ENCODE assay signal across 12 cellular contexts in genomic region chr7:27100601-27101187, GRCh38. TPM values are rescaled to one million over a fixed set of nuclear protein-coding genes. Genes with fewer than 3 reads are reported as not detected.
DNase-seq lines count a peak whose midpoint lies in the region; FAIRE-seq and TF ChIP-seq lines count a peak whose summit lies in the region.
"Had no signal": no experiment of that assay in that cellular context is flagged by ENCODE, and none has a peak within 500 bp of the region (broad histone marks: within the 10 kb centered on the region; RNA-seq: fewer than 3 reads in every experiment).

No MANE protein-coding gene starts in this region.

- H3K4me2 ChIP-seq in mammary epithelial cell (ENCODE audit: insufficient read depth, low read depth, low read length), result peak overlapping the region; percentile 87
- H3K4me2 ChIP-seq in smooth muscle cell, result peak overlapping the region; percentile 49

- DNase-seq in mammary epithelial cell (no peak), kidney (no peak), smooth muscle cell (lab: John Stamatoyannopoulos, UW; ENCODE audit: unreplicated experiment) (no peak), midbrain (lab: John Stamatoyannopoulos, UW) (no peak), NCI-H345 treated with DMSO at 0.1 percent for 48 hours (lab: John Stamatoyannopoulos, UW; ENCODE audit: unreplicated experiment) (no peak)
- DNase-seq in activated CD4-positive, alpha-beta T cell treated with anti-CD3 and anti-CD28 coated beads, Interleukin-2, amount 50 U/mL, for 1 hour, result no peak
- no peak for DNase-seq in activated CD4-positive, alpha-beta T cell treated with anti-CD3 and anti-CD28 coated beads for 1 hour
- DNase-seq: activated naive CD8-positive, alpha-beta T cell treated with anti-CD3 and anti-CD28 coated beads, Interleukin-2, amount 10 ng/mL, durations not matched to agents 7 days and 5 days; erythroblast; NCI-H2029 had no signal

- dilution Hi-C loops in mammary epithelial cell (cut with HindIII; ENCODE audit: low sequenced_read_pairs), result no loop called here

- H3K9ac ChIP-seq in HUES6 (ENCODE audit: low read length) (peak overlapping the region; percentile 39), mammary epithelial cell (ENCODE audit: insufficient read depth, low read length) (peak overlapping the region; percentile 97), kidney (ENCODE audit: low read length in 2 of 2) (peak overlapping the region in 1 of 2 donors; percentile 46), smooth muscle cell (ENCODE audit: low read depth) (no peak overlapping the region)

- intact Hi-C loops in mammary epithelial cell (cut with micrococcal nuclease) (loop anchor here (1.0 kb wide), 1 partner anchor 13 kb away; no protein-coding TSS in a partner anchor), kidney (cut with DNase I) (no loop called here)

- no peak for FAIRE-seq in kidney (lab: Jason Lieb, UNC)

- H3K9me3 ChIP-seq in HUES6 (ENCODE audit: control insufficient read depth, insufficient read depth, low read depth, low read length) (no peaks in the 10 kb centered on the region), mammary epithelial cell (replicated peaks; ENCODE audit: insufficient read depth, low read length) (no peaks in the 10 kb centered on the region), kidney (ENCODE audit: control insufficient read depth in 1 of 2, low read length in 2 of 2) (no peaks in the 10 kb centered on the region), smooth muscle cell (replicated peaks; ENCODE audit: low read depth) (no peaks in the 10 kb centered on the region)

- H3K36me3 ChIP-seq in HUES6 (ENCODE audit: control insufficient read depth, insufficient read depth, low read length), result no peaks in the 10 kb centered on the region
- no peaks in the 10 kb centered on the region for H3K36me3 ChIP-seq in mammary epithelial cell (ENCODE audit: insufficient read depth, low read length)
- no peaks in the 10 kb centered on the region for H3K36me3 ChIP-seq in kidney (ENCODE audit: control insufficient read depth in 1 of 2, insufficient read depth in 2 of 2, low read length in 2 of 2)
- H3K36me3 ChIP-seq in smooth muscle cell (ENCODE audit: low read depth), result no peaks in the 10 kb centered on the region

- no TSS peak for BruUV-seq in mammary epithelial cell (replicated peaks; lab: Mats Ljungman, UMichigan)

- CTCF ChIA-PET in mammary epithelial cell (lab: Charles Lee; ENCODE audit: low non-redundant PET), result interaction anchor here (0.6 kb wide), 1 partner anchor 119 kb away, joined by 7 read pairs; no protein-coding TSS in a partner anchor

- H3K79me2 ChIP-seq in mammary epithelial cell (ENCODE audit: insufficient read depth, low read length), result peaks cover 91% of the 10 kb centered on the region
- H3K79me2 ChIP-seq in smooth muscle cell (ENCODE audit: low read depth), result no peaks in the 10 kb centered on the region

- 1% methylated on average over 7 of the region's 9 CpGs for WGBS in mammary epithelial cell (ENCODE audit: low coverage, missing lambda C conversion rate)
- WGBS in smooth muscle cell (ENCODE audit: low lambda C conversion rate), result 28% methylated on average over 9 of the region's 9 CpGs

- peaks cover 40% of the 10 kb centered on the region for H3K4me1 ChIP-seq in HUES6 (ENCODE audit: control insufficient read depth, insufficient read depth, low read length)
- H3K4me1 ChIP-seq in mammary epithelial cell (ENCODE audit: insufficient read depth, low read length), result peaks cover 46% of the 10 kb centered on the region
- H3K4me1 ChIP-seq in kidney (ENCODE audit: control insufficient read depth in 1 of 2, insufficient read depth in 1 of 2, low read depth in 1 of 2, low read length in 2 of 2), result peaks cover 7 to 19% of the 10 kb centered on the region in 2 donors
- peaks cover 11% of the 10 kb centered on the region for H3K4me1 ChIP-seq in smooth muscle cell (ENCODE audit: low read depth)

- peak overlapping the region; percentile 51 for H3K4me3 ChIP-seq in HUES6 (ENCODE audit: low read depth, low read length)
- H3K4me3 ChIP-seq in mammary epithelial cell (replicated peaks in 1 of 3; ENCODE audit: insufficient read depth in 1 of 3, low read depth in 2 of 3, low read length in 3 of 3), result peak overlapping the region; percentile 50 to 82 (median 57)
- peak overlapping the region; percentile 25 to 35 for H3K4me3 ChIP-seq in kidney (ENCODE audit: low read length in 2 of 2)
- H3K4me3 ChIP-seq in smooth muscle cell, result no peak overlapping the region

- H3K27ac ChIP-seq in HUES6 (ENCODE audit: low read depth, low read length) (no peak overlapping the region), mammary epithelial cell (ENCODE audit: insufficient read depth, low read depth, low read length) (peak overlapping the region; percentile 97), kidney (ENCODE audit: low read depth in 2 of 2, low read length in 2 of 2) (peak overlapping the region; percentile 73 to 78), smooth muscle cell (ENCODE audit: low read depth) (no peak overlapping the region)
- H3K27ac ChIP-seq: C4-2B had no signal

- in situ Hi-C loops in mammary epithelial cell (cut with MboI; ENCODE audit: low sequenced_read_pairs in 2 of 2), result loop anchor here in 1 of 2 donors (5.0 kb wide), 2 partner anchors 42 to 243 kb away; partner anchors contain the start of gene HOXA5

- H3F3A ChIP-seq in smooth muscle cell (ENCODE audit: low read depth), result no peaks in the 10 kb centered on the region

- H2AFZ ChIP-seq in mammary epithelial cell (ENCODE audit: low read depth, low read length) (peak overlapping the region; percentile 47), smooth muscle cell (ENCODE audit: low read depth) (no peak overlapping the region)

- H3K27me3 ChIP-seq in HUES6 (ENCODE audit: control insufficient read depth, insufficient read depth, low read length), result peaks cover 100% of the 10 kb centered on the region
- no peaks in the 10 kb centered on the region for H3K27me3 ChIP-seq in mammary epithelial cell (ENCODE audit: insufficient read depth, low read length)
- H3K27me3 ChIP-seq in smooth muscle cell (ENCODE audit: low read depth), result peaks cover 100% of the 10 kb centered on the region

- TF ChIP-seq CTCF in mammary epithelial cell (conservative IDR thresholded peaks at IDR 0.05 in 1 of 2, IDR thresholded peaks at IDR 0.05 in 1 of 2; ENCODE audit: extremely low read depth in 1 of 2, insufficient read depth in 1 of 2, low read depth in 1 of 2, low read length in 2 of 2) (no peak), kidney (IDR thresholded peaks at IDR 0.05; ENCODE audit: borderline replicate concordance, extremely low read depth, insufficient read depth) (no peak), smooth muscle cell (IDR thresholded peaks at IDR 0.05; ENCODE audit: borderline replicate concordance, insufficient read depth, poor library complexity, severe bottlenecking) (no peak)

- H4K20me1 ChIP-seq in mammary epithelial cell (ENCODE audit: insufficient read depth, low read length) (no peaks in the 10 kb centered on the region), smooth muscle cell (ENCODE audit: low read depth) (peaks cover 24% of the 10 kb centered on the region)

RNA-seq across cellular contexts. Expression of gene HOXA2, which starts 1.8 kb away (rescaled TPM):
- total RNA-seq in mammary epithelial cell (1 to 10 TPM in 1 of 2 donors, under 1 TPM in 1; 0.50 to 1.5 TPM), kidney (2.9 TPM), smooth muscle cell (not detected in 2 replicates)
- polyA plus RNA-seq in mammary epithelial cell (1.3 TPM), kidney (ENCODE audit: insufficient read depth, low read depth, low replicate concordance) (1.3 TPM), smooth muscle cell (not detected in 2 replicates)
- 1.3 TPM for polyA minus RNA-seq in mammary epithelial cell
- total RNA-seq: activated naive CD8-positive, alpha-beta T cell treated with anti-CD3 and anti-CD28 coated beads, Interleukin-2, amount 10 ng/mL, durations not matched to agents 7 days and 5 days had no signal

RNA-seq across cellular contexts. Expression of gene HOXA1, which starts 4.9 kb away (rescaled TPM):
- total RNA-seq in mammary epithelial cell (1 to 10 TPM; 2.5 to 9.4 TPM), kidney (2.4 TPM), smooth muscle cell (0.40 TPM in 1 of 2 replicates, not detected in the other)
- polyA plus RNA-seq in mammary epithelial cell (6.0 TPM), kidney (ENCODE audit: insufficient read depth, low read depth, low replicate concordance) (1.1 TPM), smooth muscle cell (not detected in 2 replicates)
- 14.9 TPM for polyA minus RNA-seq in mammary epithelial cell

RNA-seq across cellular contexts. Expression of gene HOXA4, which starts 29.9 kb away (rescaled TPM):
- total RNA-seq in mammary epithelial cell (1 to 10 TPM in 1 of 2 donors, not detected in 1; 1.5 TPM), kidney (11.2 TPM), smooth muscle cell (1.4 TPM in 1 of 2 replicates, not detected in the other)
- polyA plus RNA-seq in mammary epithelial cell (1.8 TPM), kidney (ENCODE audit: insufficient read depth, low read depth, low replicate concordance) (13.0 TPM), smooth muscle cell (0.22 TPM in 1 of 2 replicates, not detected in the other)
- polyA minus RNA-seq in mammary epithelial cell, result 9.3 TPM

RNA-seq across cellular contexts. Expression of gene HOXA5, which starts 42.8 kb away (rescaled TPM):
- total RNA-seq in mammary epithelial cell (10 to 100 TPM in 1 of 2 donors, 1 to 10 TPM in 1; 9.1 to 11.0 TPM), kidney (38.0 TPM), smooth muscle cell (0.67 and 2.1 TPM in 2 replicates)
- polyA plus RNA-seq in mammary epithelial cell (8.6 TPM), kidney (ENCODE audit: insufficient read depth, low read depth, low replicate concordance) (19.4 TPM), smooth muscle cell (0.11 and 0.98 TPM in 2 replicates)
- 4.3 TPM for polyA minus RNA-seq in mammary epithelial cell
- total RNA-seq: activated naive CD8-positive, alpha-beta T cell treated with anti-CD3 and anti-CD28 coated beads, Interleukin-2, amount 10 ng/mL, durations not matched to agents 7 days and 5 days had no signal

RNA-seq across cellular contexts. Expression of gene HOXA6, which starts 46.9 kb away (rescaled TPM):
- total RNA-seq in mammary epithelial cell, result 1 to 10 TPM; 3.1 to 4.7 TPM
- 0.71 TPM for polyA plus RNA-seq in mammary epithelial cell
- polyA minus RNA-seq in mammary epithelial cell, result 1.1 TPM
- 22.0 TPM for total RNA-seq in kidney
- 1.1 TPM for polyA plus RNA-seq in kidney (ENCODE audit: insufficient read depth, low read depth, low replicate concordance)
- 0.58 TPM in 1 of 2 replicates, not detected in the other for total RNA-seq in smooth muscle cell
- polyA plus RNA-seq in smooth muscle cell, result 0.56 TPM in 1 of 2 replicates, not detected in the other
- total RNA-seq: activated naive CD8-positive, alpha-beta T cell treated with anti-CD3 and anti-CD28 coated beads, Interleukin-2, amount 10 ng/mL, durations not matched to agents 7 days and 5 days had no signal

Comparison
In these comparisons a context has a peak if more than half of its experiments do, and no peak if none do; other contexts are left out.
1. H3K27ac ChIP-seq: peak in mammary epithelial cell (single experiment) and kidney (2 of 2); none in HUES6 (single experiment) and smooth muscle cell (single experiment).